Comparison of ENCODE assay signal across 11 cellular contexts in genomic region chr15:80480909-80481308, GRCh38.
A peak's percentile ranks its signal among the peaks of the same experiment; 100 is the strongest.
DNase-seq lines count a peak whose midpoint lies in the region; ATAC-seq and TF ChIP-seq lines count a peak whose summit lies in the region.
"Had no signal": no experiment of that assay in that cellular context is flagged by ENCODE, and none has a peak within 500 bp of the region (broad histone marks: within the 10 kb centered on the region; RNA-seq: fewer than 3 reads in every experiment).

No MANE protein-coding gene starts in this region.

- no peak overlapping the region for H2BK15ac ChIP-seq in mesendoderm (replicated peaks; ENCODE audit: low read depth)

- no peak overlapping the region for H2AK5ac ChIP-seq in mesendoderm (ENCODE audit: low read length)

- ATAC-seq in HG03196 (IDR thresholded peaks at IDR 0.05; ENCODE audit: unreplicated experiment) (no peak), T-cell (replicated peaks in 1 of 4) (no peak)
- ATAC-seq in stimulated activated naive CD8-positive, alpha-beta T cell treated with anti-CD3 and anti-CD28 coated beads, Interleukin-15, amount 100 ng/mL, for 72 hours = no peak

- H3K79me1 ChIP-seq in mesendoderm (ENCODE audit: low read length) = no peaks in the 10 kb centered on the region

- no peak overlapping the region for H4K8ac ChIP-seq in mesendoderm (ENCODE audit: low read depth, low read length)

- no peak overlapping the region for H3K4me3 Mint-ChIP-seq in T-cell
- H3K4me3 Mint-ChIP-seq in stimulated activated naive CD8-positive, alpha-beta T cell treated with anti-CD3 and anti-CD28 coated beads, Interleukin-15, amount 100 ng/mL, for 72 hours = no peak overlapping the region

- no peak overlapping the region for H3K4me3 ChIP-seq in mesendoderm (ENCODE audit: low read length)
- no peak overlapping the region for H3K4me3 ChIP-seq in uterus
- H3K4me3 ChIP-seq: skin epidermis, upper lobe of left lung had no signal

- H3K18ac ChIP-seq in mesendoderm (ENCODE audit: low read length) = no peak overlapping the region

- WGBS in mesendoderm (ENCODE audit: extremely low coverage, insufficient coverage, low lambda C conversion rate) = no CpG with 5 or more reads among the region's 4 CpGs

- CTCF ChIA-PET in T-cell (lab: Charles Lee) = no interaction called here

- peak; percentile 23 for DNase-seq in NCI-H2171 treated with DMSO at 0.1 percent for 48 hours (lab: John Stamatoyannopoulos, UW)
- DNase-seq in NCI-H2171 (lab: John Stamatoyannopoulos, UW) = no peak
- peak; percentile 4 for DNase-seq in dermis blood vessel endothelial cell
- peak; percentile 91 for DNase-seq in mesendoderm
- peak; percentile 69 to 79 for DNase-seq in uterus
- no peak for DNase-seq in T-cell
- no peak for DNase-seq in stimulated activated naive CD8-positive, alpha-beta T cell treated with anti-CD3 and anti-CD28 coated beads, Interleukin-15, amount 100 ng/mL, for 72 hours
- DNase-seq: upper lobe of left lung had no signal

- no peak overlapping the region for H3K9ac ChIP-seq in mesendoderm (ENCODE audit: low read length)

- H3K36me3 Mint-ChIP-seq in T-cell = no peaks in the 10 kb centered on the region

- no peak for TF ChIP-seq POLR2A in uterus (IDR thresholded peaks at IDR 0.05)

- no peak overlapping the region for H4K5ac ChIP-seq in mesendoderm (ENCODE audit: low read length)

- TF ChIP-seq CTCF in uterus (IDR thresholded peaks at IDR 0.05) = no peak

- no peaks in the 10 kb centered on the region for H3K36me3 ChIP-seq in mesendoderm (ENCODE audit: control insufficient read depth, insufficient read depth, low read length)
- H3K36me3 ChIP-seq in uterus = no peaks in the 10 kb centered on the region
- H3K36me3 ChIP-seq: upper lobe of left lung had no signal

- H3K4me1 Mint-ChIP-seq in T-cell = no peaks in the 10 kb centered on the region
- no peaks in the 10 kb centered on the region for H3K4me1 Mint-ChIP-seq in stimulated activated naive CD8-positive, alpha-beta T cell treated with anti-CD3 and anti-CD28 coated beads, Interleukin-15, amount 100 ng/mL, for 72 hours

- peaks cover 2 to 8% (median 5%) of the 10 kb centered on the region in 3 donors for H3K9me3 Mint-ChIP-seq in T-cell
- H3K9me3 Mint-ChIP-seq in stimulated activated naive CD8-positive, alpha-beta T cell treated with anti-CD3 and anti-CD28 coated beads, Interleukin-15, amount 100 ng/mL, for 72 hours = peaks cover 0 to 2% of the 10 kb centered on the region in 2 donors

- no peaks in the 10 kb centered on the region for H3K9me3 ChIP-seq in uterus
- H3K9me3 ChIP-seq: upper lobe of left lung had no signal

- H3K79me2 ChIP-seq in mesendoderm (ENCODE audit: control insufficient read depth, insufficient read depth, low read length) = no peaks in the 10 kb centered on the region

- no peak overlapping the region for H3K27ac ChIP-seq in mesendoderm (ENCODE audit: low read depth, low read length)
- H3K27ac ChIP-seq in uterus = peak overlapping the region; percentile 49 to 54
- H3K27ac ChIP-seq: 22Rv1, skin epidermis had no signal

- no peaks in the 10 kb centered on the region for H3K27me3 ChIP-seq in mesendoderm (ENCODE audit: insufficient read depth, low read length, poor library complexity)
- no peaks in the 10 kb centered on the region for H3K27me3 ChIP-seq in uterus
- H3K27me3 ChIP-seq: upper lobe of left lung had no signal

- no peak overlapping the region for H3K4ac ChIP-seq in mesendoderm (ENCODE audit: low read depth, low read length)

- no peak overlapping the region for H3K23ac ChIP-seq in mesendoderm (ENCODE audit: low read length)

- no peak overlapping the region for H2BK120ac ChIP-seq in mesendoderm (ENCODE audit: low read depth, low read length)

- no peak overlapping the region for H3K27ac Mint-ChIP-seq in T-cell
- H3K27ac Mint-ChIP-seq in stimulated activated naive CD8-positive, alpha-beta T cell treated with anti-CD3 and anti-CD28 coated beads, Interleukin-15, amount 100 ng/mL, for 72 hours = peak overlapping the region in 1 of 2 donors; percentile 92

- no peak overlapping the region for H3K56ac ChIP-seq in mesendoderm (ENCODE audit: low read length)

- no peak overlapping the region for H2BK5ac ChIP-seq in mesendoderm (ENCODE audit: low read length)

- no peak overlapping the region for H3K4me2 ChIP-seq in mesendoderm (ENCODE audit: low read length)

- intact Hi-C loops in uterus (cut with DNase I; ENCODE audit: low total_unique reads) = no loop called here

- POLR2A ChIA-PET in T-cell (lab: Charles Lee) = no interaction called here

- H3K4me1 ChIP-seq in mesendoderm (ENCODE audit: control insufficient read depth, low read depth, low read length) (peaks cover 2% of the 10 kb centered on the region), uterus (peaks cover 0 to 3% of the 10 kb centered on the region in 2 donors)

- peaks cover 0 to 12% of the 10 kb centered on the region in 2 donors for H3K27me3 Mint-ChIP-seq in T-cell
- H3K27me3 Mint-ChIP-seq in stimulated activated naive CD8-positive, alpha-beta T cell treated with anti-CD3 and anti-CD28 coated beads, Interleukin-15, amount 100 ng/mL, for 72 hours = peaks cover 15% of the 10 kb centered on the region

Comparison
In these comparisons a context has a peak if more than half of its experiments do, and no peak if none do; other contexts are left out.
1. DNase-seq: peak in NCI-H2171 treated with DMSO at 0.1 percent for 48 hours (single experiment), dermis blood vessel endothelial cell (single experiment), mesendoderm (single experiment) and uterus (2 of 2); none in NCI-H2171 (single experiment), T-cell (0 of 34) and stimulated activated naive CD8-positive, alpha-beta T cell treated with anti-CD3 and anti-CD28 coated beads, Interleukin-15, amount 100 ng/mL, for 72 hours (0 of 2).